9 cellular contexts compared by ENCODE assay signal in genomic region chr2:98463988-98464771, GRCh38. TPM values are rescaled to one million over a fixed set of nuclear protein-coding genes. Genes with fewer than 3 reads are reported as not detected.
DNase-seq lines count a peak whose midpoint lies in the region; TF ChIP-seq lines count a peak whose summit lies in the region.
"Had no signal": no experiment of that assay in that cellular context is flagged by ENCODE, and none has a peak within 500 bp of the region (broad histone marks: within the 10 kb centered on the region; RNA-seq: fewer than 3 reads in every experiment).

No MANE protein-coding gene starts in this region.

- H3K27me3 Mint-ChIP-seq in activated CD4-positive, alpha-beta T cell treated with anti-CD3 and anti-CD28 coated beads, Interleukin-2, amount 10 ng/mL, durations not matched to agents 24 days and 14 days = no peaks in the 10 kb centered on the region
- H3K27me3 Mint-ChIP-seq in dendritic cell treated with granulocyte-macrophage colony-stimulating factor and Interleukin-4, amounts not matched to agents 40 ng/mL and 50 ng/mL, for 4 days = no peaks in the 10 kb centered on the region
- H3K27me3 Mint-ChIP-seq in progenitor cell of endocrine pancreas = no peaks in the 10 kb centered on the region

- POLR2A ChIA-PET in HEK293T (lab: Yijun Ruan, JAX) = no interaction called here

- H3K36me3 Mint-ChIP-seq in activated CD4-positive, alpha-beta T cell treated with anti-CD3 and anti-CD28 coated beads, Interleukin-2, amount 10 ng/mL, durations not matched to agents 24 days and 14 days (ENCODE audit: low read depth) = peaks cover 14% of the 10 kb centered on the region
- peaks cover 22% of the 10 kb centered on the region for H3K36me3 Mint-ChIP-seq in dendritic cell treated with granulocyte-macrophage colony-stimulating factor and Interleukin-4, amounts not matched to agents 40 ng/mL and 50 ng/mL, for 4 days (ENCODE audit: low read depth)
- no peaks in the 10 kb centered on the region for H3K36me3 Mint-ChIP-seq in progenitor cell of endocrine pancreas (ENCODE audit: insufficient read depth)

- no peak for TF ChIP-seq CTCF in OCI-LY3 (IDR thresholded peaks at IDR 0.05; ENCODE audit: low read depth, low read length)
- TF ChIP-seq CTCF in progenitor cell of endocrine pancreas (IDR thresholded peaks at IDR 0.05; ENCODE audit: unreplicated experiment) = no peak

- peaks cover 17% of the 10 kb centered on the region; the same call in 1 of the 2 replicates for H4K20me1 ChIP-seq in OCI-LY3 (ENCODE audit: insufficient read depth, low read length)

- peak; percentile 89 for DNase-seq in activated CD4-positive, alpha-beta T cell treated with anti-CD3 and anti-CD28 coated beads, Interleukin-2, amount 10 ng/mL, durations not matched to agents 24 days and 14 days
- no peak for DNase-seq in activated CD4-positive, alpha-beta T cell treated with anti-CD3 and anti-CD28 coated beads, Interleukin-2, amount 50 U/mL, for 1 hour
- DNase-seq in stimulated activated CD8-positive, alpha-beta memory T cell treated with anti-CD3 and anti-CD28 coated beads, Interleukin-4, amount 100 ng/mL, for 48 hours = peak; percentile 47
- DNase-seq in progenitor cell of endocrine pancreas (ENCODE audit: low spot score, unreplicated experiment) (no peak), HEK293T (ENCODE audit: extremely low spot score) (no peak), foreskin melanocyte (no peak)
- DNase-seq: cerebellar nuclear complex had no signal

- peak overlapping the region; percentile 71 for H3K4me2 ChIP-seq in OCI-LY3 (ENCODE audit: low read length)

- H3K36me3 ChIP-seq in OCI-LY3 (replicated peaks; ENCODE audit: low read depth, low read length) = peaks cover 12% of the 10 kb centered on the region

- no peaks in the 10 kb centered on the region for H3K9me3 ChIP-seq in OCI-LY3 (ENCODE audit: insufficient read depth, low read length)

- H3K27me3 ChIP-seq in OCI-LY3 (ENCODE audit: low read depth, low read length) = no peaks in the 10 kb centered on the region

- peak overlapping the region; percentile 71 for H3K4me3 Mint-ChIP-seq in activated CD4-positive, alpha-beta T cell treated with anti-CD3 and anti-CD28 coated beads, Interleukin-2, amount 10 ng/mL, durations not matched to agents 24 days and 14 days
- peak overlapping the region; percentile 18 for H3K4me3 Mint-ChIP-seq in dendritic cell treated with granulocyte-macrophage colony-stimulating factor and Interleukin-4, amounts not matched to agents 40 ng/mL and 50 ng/mL, for 4 days
- H3K4me3 Mint-ChIP-seq in progenitor cell of endocrine pancreas (ENCODE audit: low read depth) = no peak overlapping the region

- peak overlapping the region; percentile 80 for H3K27ac ChIP-seq in OCI-LY3 (ENCODE audit: low read length)

- H3K4me1 Mint-ChIP-seq in activated CD4-positive, alpha-beta T cell treated with anti-CD3 and anti-CD28 coated beads, Interleukin-2, amount 10 ng/mL, durations not matched to agents 24 days and 14 days = peaks cover 82% of the 10 kb centered on the region
- H3K4me1 Mint-ChIP-seq in dendritic cell treated with granulocyte-macrophage colony-stimulating factor and Interleukin-4, amounts not matched to agents 40 ng/mL and 50 ng/mL, for 4 days (ENCODE audit: low read depth) = peaks cover 87% of the 10 kb centered on the region
- peaks cover 4% of the 10 kb centered on the region for H3K4me1 Mint-ChIP-seq in progenitor cell of endocrine pancreas (ENCODE audit: low read depth)

- CTCF ChIA-PET in HEK293T (lab: Yijun Ruan, JAX) = interaction anchor here (0.6 to 1.1 kb wide), 4 partner anchors 17 to 558 kb away, joined by 3 read pairs; no protein-coding TSS in a partner anchor

- H3K4me3 ChIP-seq in OCI-LY3 (ENCODE audit: low read length) = peak overlapping the region; percentile 46

- H3K9ac ChIP-seq in OCI-LY3 (ENCODE audit: low read length) = peak overlapping the region; percentile 20; the same call in 1 of the 2 replicates

- no peak overlapping the region for H2AFZ ChIP-seq in OCI-LY3 (ENCODE audit: low read depth, low read length)

- intact Hi-C loops in activated CD4-positive, alpha-beta T cell treated with anti-CD3 and anti-CD28 coated beads, Interleukin-2, amount 10 ng/mL, durations not matched to agents 24 days and 14 days (cut with micrococcal nuclease) = loop anchor here (1.0 to 10.0 kb wide), 6 partner anchors 10 to 449 kb away; partner anchors contain the start of genes INPP4A and MGAT4A
- intact Hi-C loops in dendritic cell treated with granulocyte-macrophage colony-stimulating factor and Interleukin-4, amounts not matched to agents 40 ng/mL and 50 ng/mL, for 4 days (cut with micrococcal nuclease) = loop anchor here (2.0 kb wide), 1 partner anchor 45 kb away; no protein-coding TSS in a partner anchor

- H3K4me1 ChIP-seq in OCI-LY3 (ENCODE audit: low read length) = peaks cover 86% of the 10 kb centered on the region

- H3K27ac Mint-ChIP-seq in activated CD4-positive, alpha-beta T cell treated with anti-CD3 and anti-CD28 coated beads, Interleukin-2, amount 10 ng/mL, durations not matched to agents 24 days and 14 days = peak overlapping the region; percentile 89
- H3K27ac Mint-ChIP-seq in dendritic cell treated with granulocyte-macrophage colony-stimulating factor and Interleukin-4, amounts not matched to agents 40 ng/mL and 50 ng/mL, for 4 days = peak overlapping the region; percentile 94
- no peak overlapping the region for H3K27ac Mint-ChIP-seq in progenitor cell of endocrine pancreas

- peaks cover 54% of the 10 kb centered on the region for H3K79me2 ChIP-seq in OCI-LY3 (ENCODE audit: low read length)

- no peaks in the 10 kb centered on the region for H3K9me3 Mint-ChIP-seq in activated CD4-positive, alpha-beta T cell treated with anti-CD3 and anti-CD28 coated beads, Interleukin-2, amount 10 ng/mL, durations not matched to agents 24 days and 14 days
- peaks cover 9% of the 10 kb centered on the region for H3K9me3 Mint-ChIP-seq in dendritic cell treated with granulocyte-macrophage colony-stimulating factor and Interleukin-4, amounts not matched to agents 40 ng/mL and 50 ng/mL, for 4 days
- H3K9me3 Mint-ChIP-seq in progenitor cell of endocrine pancreas (ENCODE audit: low read depth) = no peaks in the 10 kb centered on the region

TF ChIP-seq in HEK293T, 16 proteins besides CTCF, POLR2A, EP300 and RAD21:
- TF ChIP-seq NFRKB (IDR thresholded peaks at IDR 0.05) = no peak
- TF ChIP-seq BHLHE40 (IDR thresholded peaks at IDR 0.05; ENCODE audit: borderline replicate concordance) = no peak
- TF ChIP-seq CTBP1 (IDR thresholded peaks at IDR 0.05; ENCODE audit: borderline replicate concordance) = no peak
- no peak for TF ChIP-seq ELF4 (IDR thresholded peaks at IDR 0.05)
- no peak for TF ChIP-seq SUZ12 (IDR thresholded peaks at IDR 0.05)
- TF ChIP-seq SP1 (IDR thresholded peaks at IDR 0.05) = no peak
- no peak for TF ChIP-seq FOXA1 (IDR thresholded peaks at IDR 0.05)

RNA-seq across cellular contexts. Expression of gene INPP4A, which starts 19.5 kb away (rescaled TPM):
- 40.2 and 45.0 TPM in 2 replicates for total RNA-seq in activated CD4-positive, alpha-beta T cell treated with anti-CD3 and anti-CD28 coated beads, Interleukin-2, amount 10 ng/mL, durations not matched to agents 24 days and 14 days
- total RNA-seq in progenitor cell of endocrine pancreas = 30.5 and 33.0 TPM in 2 replicates

Comparison
In these comparisons a context has a peak if more than half of its experiments do, and no peak if none do; other contexts are left out.
1. DNase-seq: peak in activated CD4-positive, alpha-beta T cell treated with anti-CD3 and anti-CD28 coated beads, Interleukin-2, amount 10 ng/mL, durations not matched to agents 24 days and 14 days (single experiment) and stimulated activated CD8-positive, alpha-beta memory T cell treated with anti-CD3 and anti-CD28 coated beads, Interleukin-4, amount 100 ng/mL, for 48 hours (single experiment); none in activated CD4-positive, alpha-beta T cell treated with anti-CD3 and anti-CD28 coated beads, Interleukin-2, amount 50 U/mL, for 1 hour (single experiment), progenitor cell of endocrine pancreas (single experiment), HEK293T (single experiment) and foreskin melanocyte (single experiment).